21 cellular contexts compared by ENCODE assay signal in genomic region chr12:21025656-21026055, GRCh38.
DNase-seq lines count a peak whose midpoint lies in the region; ATAC-seq, FAIRE-seq and TF ChIP-seq lines count a peak whose summit lies in the region.
"Had no signal": no experiment of that assay in that cellular context is flagged by ENCODE, and none has a peak within 500 bp of the region (broad histone marks: within the 10 kb centered on the region; RNA-seq: fewer than 3 reads in every experiment).

No MANE protein-coding gene starts in this region.

- TF ChIP-seq CTCF in pancreas (IDR thresholded peaks at IDR 0.05) = no peak

- peaks cover 15% of the 10 kb centered on the region for H3K9me3 Mint-ChIP-seq in T-helper 2 cell treated with Interferon-gamma antibody and Interleukin-4, amounts not matched to agents 5 μg/mL and 100 μg/mL, for 36 hours

- FAIRE-seq in frontal cortex (lab: Jason Lieb, UNC) (peak; percentile 28), pancreas (lab: Jason Lieb, UNC) (peak; percentile 70)
- FAIRE-seq: A204.1, GM12891, GM18507 had no signal

- H3K4me1 Mint-ChIP-seq in T-helper 2 cell treated with Interferon-gamma antibody and Interleukin-4, amounts not matched to agents 5 μg/mL and 100 μg/mL, for 36 hours (ENCODE audit: low read depth) = no peaks in the 10 kb centered on the region
- H3K4me1 Mint-ChIP-seq: B cell; CD4-positive, CD25-positive, alpha-beta regulatory T cell; GM23338; H9 had no signal

- no peak for ATAC-seq in pancreas
- ATAC-seq: CD8-positive, alpha-beta T cell; GM23338; HCT116 had no signal

- no peaks in the 10 kb centered on the region for H3K27me3 Mint-ChIP-seq in T-helper 2 cell treated with Interferon-gamma antibody and Interleukin-4, amounts not matched to agents 5 μg/mL and 100 μg/mL, for 36 hours (ENCODE audit: low read depth)
- H3K27me3 Mint-ChIP-seq: B cell; CD4-positive, CD25-positive, alpha-beta regulatory T cell had no signal

- H3K27ac Mint-ChIP-seq in T-helper 2 cell treated with Interferon-gamma antibody and Interleukin-4, amounts not matched to agents 5 μg/mL and 100 μg/mL, for 36 hours = no peak overlapping the region
- H3K27ac Mint-ChIP-seq: B cell; CD4-positive, CD25-positive, alpha-beta regulatory T cell; CD8-positive, alpha-beta T cell; GM23338; H9 had no signal

- H3K4me1 ChIP-seq in pancreas = no peaks in the 10 kb centered on the region
- H3K4me1 ChIP-seq: BLaER1, Caco-2 had no signal

- no peak overlapping the region for H3K27ac ChIP-seq in pancreas
- H3K27ac ChIP-seq: 22Rv1, BLaER1, C4-2B had no signal

- no peak overlapping the region for H3K4me3 ChIP-seq in pancreas
- H3K4me3 ChIP-seq: BLaER1, GM23338 had no signal

- H3K36me3 ChIP-seq in pancreas = no peaks in the 10 kb centered on the region
- H3K36me3 ChIP-seq: BLaER1 had no signal

- intact Hi-C loops in pancreas (cut with DNase I) = no loop called here

- no peak overlapping the region for H3K4me3 Mint-ChIP-seq in T-helper 2 cell treated with Interferon-gamma antibody and Interleukin-4, amounts not matched to agents 5 μg/mL and 100 μg/mL, for 36 hours
- H3K4me3 Mint-ChIP-seq: B cell; CD4-positive, CD25-positive, alpha-beta regulatory T cell; CD8-positive, alpha-beta T cell; GM23338; H9 had no signal

- DNase-seq in DMS153 (lab: John Stamatoyannopoulos, UW) (peak; percentile 28), DMS153 treated with DMSO at 0.1 percent for 48 hours (lab: John Stamatoyannopoulos, UW; ENCODE audit: unreplicated experiment) (no peak), frontal cortex (ENCODE audit: low spot score in 2 of 2) (no peak), pancreas (no peak), NCI-H1417 treated with DMSO at 0.1 percent for 48 hours (lab: John Stamatoyannopoulos, UW) (no peak)
- no peak for DNase-seq in T-helper 2 cell treated with Interferon-gamma antibody and Interleukin-4, amounts not matched to agents 5 μg/mL and 100 μg/mL, for 36 hours (ENCODE audit: low spot score)
- DNase-seq: Caco-2; CD4-positive, CD25-positive, alpha-beta regulatory T cell; CD8-positive, alpha-beta T cell; DMS79 treated with DMSO at 0.1 percent for 48 hours; GF-D8; H9 had no signal

- WGBS in pancreas, 2 donors = 60 to 62% methylated on average over 1 of the region's 1 CpG

- no peaks in the 10 kb centered on the region for H3K27me3 ChIP-seq in pancreas
- H3K27me3 ChIP-seq: BLaER1 had no signal

- H3K36me3 Mint-ChIP-seq in T-helper 2 cell treated with Interferon-gamma antibody and Interleukin-4, amounts not matched to agents 5 μg/mL and 100 μg/mL, for 36 hours (ENCODE audit: low read depth) = no peaks in the 10 kb centered on the region
- H3K36me3 Mint-ChIP-seq: CD4-positive, CD25-positive, alpha-beta regulatory T cell; CD8-positive, alpha-beta T cell had no signal

- H3K9me3 ChIP-seq in pancreas = no peaks in the 10 kb centered on the region
- H3K9me3 ChIP-seq: BLaER1, Caco-2 had no signal
